In genomic region chr17:50144346-50144745, GRCh38 we compare ENCODE assay signal across 17 cellular contexts. TPM values are rescaled to one million over a fixed set of nuclear protein-coding genes. Genes with fewer than 3 reads are reported as not detected.
DNase-seq lines count a peak whose midpoint lies in the region; ATAC-seq, FAIRE-seq and TF ChIP-seq lines count a peak whose summit lies in the region.
"Had no signal": no experiment of that assay in that cellular context is flagged by ENCODE, and none has a peak within 500 bp of the region (broad histone marks: within the 10 kb centered on the region; RNA-seq: fewer than 3 reads in every experiment).

No MANE protein-coding gene starts in this region.

- peaks cover 25% of the 10 kb centered on the region for H3K79me2 ChIP-seq in HepG2 (ENCODE audit: insufficient read depth, low read length)

- H2AFZ ChIP-seq in HepG2 (ENCODE audit: low read length), result no peak overlapping the region

- no peak for ATAC-seq in stimulated activated memory B cell treated with anti-CD40 and anti-IgM and Interleukin-4, amounts not matched to agents 10 μg/mL and 1 μg/mL and 100 μg/mL, for 72 hours
- ATAC-seq in HepG2, result no peak
- ATAC-seq: Panc1 had no signal

- H3K9me3 ChIP-seq in HepG2 (ENCODE audit: low read length), result no peaks in the 10 kb centered on the region
- H3K9me3 ChIP-seq: ovary, stomach had no signal

- BruUV-seq in HepG2 (replicated peaks; lab: Mats Ljungman, UMichigan), result no TSS peak

- H3K9ac ChIP-seq in HepG2 (ENCODE audit: insufficient read depth, low read depth, low read length), result no peak overlapping the region
- H3K9ac ChIP-seq: KMS-11 had no signal

- TF ChIP-seq CTCF in bronchial epithelial cell (IDR thresholded peaks at IDR 0.05; ENCODE audit: insufficient read depth, low read length, severe bottlenecking), result no peak
- TF ChIP-seq CTCF in HepG2 (CRISPR knock-in tag; IDR thresholded peaks at IDR 0.05), result no peak

- H3K36me3 ChIP-seq in bronchial epithelial cell (ENCODE audit: control insufficient read depth, insufficient read depth, low read length), result peaks cover 31% of the 10 kb centered on the region
- peaks cover 38 to 54% of the 10 kb centered on the region in 2 experiments for H3K36me3 ChIP-seq in HepG2 (replicated peaks in 1 of 2; ENCODE audit: control insufficient read depth in 1 of 2, insufficient read depth in 2 of 2, low read length in 2 of 2)
- H3K36me3 ChIP-seq: ovary had no signal

- H3K27ac Mint-ChIP-seq in activated naive CD4-positive, alpha-beta T cell treated with anti-CD3 and anti-CD28 coated beads, Interleukin-2, amount 10 ng/mL, durations not matched to agents 7 days and 5 days, result peak overlapping the region; percentile 56
- peak overlapping the region; percentile 93 for H3K27ac Mint-ChIP-seq in stimulated activated memory B cell treated with anti-CD40 and anti-IgM and Interleukin-4, amounts not matched to agents 10 μg/mL and 1 μg/mL and 100 μg/mL, for 72 hours

- POLR2A ChIA-PET in HepG2 (lab: Yijun Ruan, JAX), result no interaction called here

- DNase-seq in activated naive CD4-positive, alpha-beta T cell treated with anti-CD3 and anti-CD28 coated beads, Interleukin-2, amount 10 ng/mL, durations not matched to agents 7 days and 5 days, result no peak
- DNase-seq in activated naive CD4-positive, alpha-beta T cell (lab: John Stamatoyannopoulos, UW), result no peak
- DNase-seq in SW480 (ENCODE audit: low spot score), result peak; percentile 39
- DNase-seq in bronchial epithelial cell (ENCODE audit: low read depth), result no peak
- DNase-seq in HepG2 (ENCODE audit: low spot score), result no peak
- no peak for DNase-seq in MV-4-11 (lab: John Stamatoyannopoulos, UW)
- no peak for DNase-seq in activated CD8-positive, alpha-beta memory T cell treated with anti-CD3 and anti-CD28 coated beads, Interleukin-2, amount 50 U/mL, for 48 hours
- DNase-seq: activated effector memory CD4-positive, alpha-beta T cell treated with anti-CD3 and anti-CD28 coated beads, Interleukin-2, amount 50 U/mL, for 16 hours; HCEC 1CT; midbrain; NCI-H1694 had no signal

- CTCF ChIA-PET in activated naive CD4-positive, alpha-beta T cell treated with anti-CD3 and anti-CD28 coated beads, Interleukin-2, amount 10 ng/mL, durations not matched to agents 7 days and 5 days (lab: Charles Lee), result interaction anchor here (1.2 to 1.8 kb wide), 3 partner anchors 10 to 27 kb away, joined by 4 to 8 read pairs (median 8); no protein-coding TSS in a partner anchor
- CTCF ChIA-PET in HepG2 (lab: Yijun Ruan, JAX; ENCODE audit: low intra/inter-chr PET ratio, low total read pairs), result no interaction called here

- H3K4me3 ChIP-seq in bronchial epithelial cell (ENCODE audit: low read depth, low read length) (no peak overlapping the region), HepG2 (replicated peaks in 1 of 3; ENCODE audit: insufficient read depth in 1 of 3, low read depth in 2 of 3, low read length in 3 of 3) (no peak overlapping the region)
- H3K4me3 ChIP-seq: ovary, stomach had no signal

- TF ChIP-seq POLR2A in HepG2 (IDR thresholded peaks at IDR 0.05; ENCODE audit: insufficient read depth in 1 of 2, low read depth in 2 of 2, low read length in 2 of 2), result no peak

- intact Hi-C loops in HepG2 (cut with micrococcal nuclease; ENCODE audit: unreplicated experiment), result no loop called here

- H3K4me1 ChIP-seq in HepG2 (ENCODE audit: insufficient read depth, low read length), result peaks cover 47% of the 10 kb centered on the region

- FAIRE-seq in bronchial epithelial cell (lab: Jason Lieb, UNC), result peak; percentile 7
- FAIRE-seq in HepG2 (lab: Jason Lieb, UNC), result no peak

- peaks cover 77% of the 10 kb centered on the region for H3K36me3 Mint-ChIP-seq in activated naive CD4-positive, alpha-beta T cell treated with anti-CD3 and anti-CD28 coated beads, Interleukin-2, amount 10 ng/mL, durations not matched to agents 7 days and 5 days
- peaks cover 93% of the 10 kb centered on the region for H3K36me3 Mint-ChIP-seq in stimulated activated memory B cell treated with anti-CD40 and anti-IgM and Interleukin-4, amounts not matched to agents 10 μg/mL and 1 μg/mL and 100 μg/mL, for 72 hours

- in situ Hi-C loops in HepG2 (cut with HindIII; ENCODE audit: extremely low pct_ligation_motif_present, low pct_unique_long_range_greater_than_20kb), result no loop called here

- no peaks in the 10 kb centered on the region for H3K27me3 Mint-ChIP-seq in activated naive CD4-positive, alpha-beta T cell treated with anti-CD3 and anti-CD28 coated beads, Interleukin-2, amount 10 ng/mL, durations not matched to agents 7 days and 5 days
- no peaks in the 10 kb centered on the region for H3K27me3 Mint-ChIP-seq in stimulated activated memory B cell treated with anti-CD40 and anti-IgM and Interleukin-4, amounts not matched to agents 10 μg/mL and 1 μg/mL and 100 μg/mL, for 72 hours

- H3K4me3 Mint-ChIP-seq in activated naive CD4-positive, alpha-beta T cell treated with anti-CD3 and anti-CD28 coated beads, Interleukin-2, amount 10 ng/mL, durations not matched to agents 7 days and 5 days, result peak overlapping the region; percentile 24
- H3K4me3 Mint-ChIP-seq in stimulated activated memory B cell treated with anti-CD40 and anti-IgM and Interleukin-4, amounts not matched to agents 10 μg/mL and 1 μg/mL and 100 μg/mL, for 72 hours, result peak overlapping the region; percentile 99

- H3K4me1 Mint-ChIP-seq in activated naive CD4-positive, alpha-beta T cell treated with anti-CD3 and anti-CD28 coated beads, Interleukin-2, amount 10 ng/mL, durations not matched to agents 7 days and 5 days, result peaks cover 86% of the 10 kb centered on the region
- peaks cover 82% of the 10 kb centered on the region for H3K4me1 Mint-ChIP-seq in stimulated activated memory B cell treated with anti-CD40 and anti-IgM and Interleukin-4, amounts not matched to agents 10 μg/mL and 1 μg/mL and 100 μg/mL, for 72 hours

- 97% methylated on average over 6 of the region's 6 CpGs for WGBS in HepG2 (ENCODE audit: low lambda C conversion rate)

- no peaks in the 10 kb centered on the region for H3K9me3 Mint-ChIP-seq in activated naive CD4-positive, alpha-beta T cell treated with anti-CD3 and anti-CD28 coated beads, Interleukin-2, amount 10 ng/mL, durations not matched to agents 7 days and 5 days
- H3K9me3 Mint-ChIP-seq in stimulated activated memory B cell treated with anti-CD40 and anti-IgM and Interleukin-4, amounts not matched to agents 10 μg/mL and 1 μg/mL and 100 μg/mL, for 72 hours, result no peaks in the 10 kb centered on the region

- H4K20me1 ChIP-seq in HepG2 (ENCODE audit: insufficient read depth, low read length), result peaks cover 17% of the 10 kb centered on the region; the same call in 1 of the 2 replicates

- TF ChIP-seq EP300 in HepG2 (IDR thresholded peaks at IDR 0.05; ENCODE audit: low read depth in 2 of 2, low read length in 2 of 2) (no peak), HepG2 (CRISPR knock-in tag; IDR thresholded peaks at IDR 0.05; ENCODE audit: borderline replicate concordance) (no peak)

- H3K27ac ChIP-seq in HepG2 (ENCODE audit: extremely low read length, insufficient read depth, low read length), result no peak overlapping the region
- H3K27ac ChIP-seq: KMS-11, ovary had no signal

- H3K27me3 ChIP-seq in bronchial epithelial cell (ENCODE audit: control insufficient read depth, insufficient read depth, low read length) (no peaks in the 10 kb centered on the region), HepG2 (ENCODE audit: control insufficient read depth in 1 of 2, insufficient read depth in 2 of 2, low read length in 2 of 2) (no peaks in the 10 kb centered on the region)
- H3K27me3 ChIP-seq: ovary, stomach had no signal

- no peak overlapping the region for H3K4me2 ChIP-seq in HepG2 (ENCODE audit: low read depth, low read length)
- H3K4me2 ChIP-seq: KMS-11 had no signal

- no peak for TF ChIP-seq RAD21 in HepG2 (CRISPR knock-in tag; IDR thresholded peaks at IDR 0.05)

RNA-seq across cellular contexts. Expression of gene PPP1R9B, which starts 6.1 kb away (rescaled TPM):
- total RNA-seq in bronchial epithelial cell (16.6 and 17.4 TPM in 2 replicates), HepG2 (2016; rRNA removed; fragmentation: Illumina TruSeq; extraction: Trizol) (11.0 and 15.8 TPM in 2 replicates)
- 1.3 and 1.6 TPM in 2 replicates for total RNA-seq in HepG2 (2016; cell fraction: cytosol; rRNA removed; fragmentation: Illumina TruSeq; extraction: Trizol; ENCODE audit: low read depth)
- 8.3 and 16.2 TPM in 2 replicates for total RNA-seq in HepG2 (2016; cell fraction: insoluble cytoplasmic fraction; rRNA removed; fragmentation: Illumina TruSeq; extraction: Trizol)
- 7.0 and 7.3 TPM in 2 replicates for total RNA-seq in HepG2 (2016; cell fraction: membrane; rRNA removed; fragmentation: Illumina TruSeq; extraction: Trizol)
- total RNA-seq in HepG2 (2016; cell fraction: nucleus; rRNA removed; fragmentation: Illumina TruSeq; extraction: Trizol), result 10.9 and 13.5 TPM in 2 replicates
- 8.7 and 9.4 TPM in 2 replicates for polyA plus RNA-seq in HepG2 (2011; rRNA removed)
- 7.4 and 9.0 TPM in 2 replicates for polyA plus RNA-seq in HepG2 (2011; cell fraction: cytosol; rRNA removed)
- polyA plus RNA-seq in HepG2 (2011; cell fraction: nucleus; rRNA removed), result 13.1 and 16.4 TPM in 2 replicates
- 9.8 and 11.6 TPM in 2 replicates for polyA plus RNA-seq in HepG2 (2012)
- polyA plus RNA-seq in HepG2 (2016; cell fraction: cytosol; fragmentation: Illumina TruSeq; extraction: Trizol; ENCODE audit: low read depth), result 1.2 and 1.4 TPM in 2 replicates
- 14.2 and 17.2 TPM in 2 replicates for polyA plus RNA-seq in HepG2 (2016; cell fraction: insoluble cytoplasmic fraction; fragmentation: Illumina TruSeq; extraction: Trizol; ENCODE audit: low read depth)
- polyA plus RNA-seq in HepG2 (2016; cell fraction: membrane; fragmentation: Illumina TruSeq; extraction: Trizol; ENCODE audit: low read depth), result 7.2 TPM in 2 replicates
- polyA plus RNA-seq in HepG2 (2016; cell fraction: nucleus; fragmentation: Illumina TruSeq; extraction: Trizol; ENCODE audit: insufficient read depth, low read depth), result 35.0 and 35.2 TPM in 2 replicates
- 15.4 and 32.3 TPM in 2 replicates for polyA minus RNA-seq in HepG2 (2011; rRNA and poly(A)+ RNA removed; ENCODE audit: low replicate concordance)
- polyA minus RNA-seq in HepG2 (2011; cell fraction: cytosol; rRNA and poly(A)+ RNA removed), result 7.3 and 11.8 TPM in 2 replicates
- polyA minus RNA-seq in HepG2 (2011; cell fraction: nucleus; rRNA and poly(A)+ RNA removed), result 7.8 and 9.3 TPM in 2 replicates

RNA-seq across cellular contexts. Expression of gene SAMD14, which starts 14.4 kb away (rescaled TPM):
- total RNA-seq in bronchial epithelial cell (under 0.01 and 0.26 TPM in 2 replicates), HepG2 (2016; rRNA removed; fragmentation: Illumina TruSeq; extraction: Trizol) (0.07 TPM in 1 of 2 replicates, not detected in the other)
- total RNA-seq in HepG2 (2016; cell fraction: cytosol; rRNA removed; fragmentation: Illumina TruSeq; extraction: Trizol; ENCODE audit: low read depth), result 0.18 and 0.20 TPM in 2 replicates
- total RNA-seq in HepG2 (2016; cell fraction: insoluble cytoplasmic fraction; rRNA removed; fragmentation: Illumina TruSeq; extraction: Trizol), result 0.04 TPM in 1 of 2 replicates, not detected in the other
- total RNA-seq in HepG2 (2016; cell fraction: membrane; rRNA removed; fragmentation: Illumina TruSeq; extraction: Trizol), result 0.09 and 0.14 TPM in 2 replicates
- 0.09 TPM in 2 replicates for total RNA-seq in HepG2 (2016; cell fraction: nucleus; rRNA removed; fragmentation: Illumina TruSeq; extraction: Trizol)
- 0.22 TPM in 1 of 2 replicates, not detected in the other for polyA plus RNA-seq in HepG2 (2011; rRNA removed)
- polyA plus RNA-seq in HepG2 (2011; cell fraction: cytosol; rRNA removed), result 0.01 and 0.04 TPM in 2 replicates
- 0.24 and 0.29 TPM in 2 replicates for polyA plus RNA-seq in HepG2 (2011; cell fraction: nucleus; rRNA removed)
- polyA plus RNA-seq in HepG2 (2012), result 0.08 and 0.11 TPM in 2 replicates
- not detected in 2 replicates for polyA plus RNA-seq in HepG2 (2016; cell fraction: cytosol; fragmentation: Illumina TruSeq; extraction: Trizol; ENCODE audit: low read depth)
- 0.16 TPM in 1 of 2 replicates, not detected in the other for polyA plus RNA-seq in HepG2 (2016; cell fraction: insoluble cytoplasmic fraction; fragmentation: Illumina TruSeq; extraction: Trizol; ENCODE audit: low read depth)
- 0.19 TPM in 2 replicates for polyA plus RNA-seq in HepG2 (2016; cell fraction: membrane; fragmentation: Illumina TruSeq; extraction: Trizol; ENCODE audit: low read depth)
- polyA plus RNA-seq in HepG2 (2016; cell fraction: nucleus; fragmentation: Illumina TruSeq; extraction: Trizol; ENCODE audit: insufficient read depth, low read depth), result 0.53 TPM in 1 of 2 replicates, not detected in the other
- polyA minus RNA-seq in HepG2 (2011; rRNA and poly(A)+ RNA removed; ENCODE audit: low replicate concordance), result 0.28 and 0.30 TPM in 2 replicates
- 0.09 and 0.20 TPM in 2 replicates for polyA minus RNA-seq in HepG2 (2011; cell fraction: cytosol; rRNA and poly(A)+ RNA removed)
- 0.39 and 0.99 TPM in 2 replicates for polyA minus RNA-seq in HepG2 (2011; cell fraction: nucleus; rRNA and poly(A)+ RNA removed)
- total RNA-seq: NCI-H460 had no signal

RNA-seq across cellular contexts. Expression of gene SGCA, which starts 21.5 kb away (rescaled TPM):
- total RNA-seq in bronchial epithelial cell (0.13 TPM in 1 of 2 replicates, not detected in the other), HepG2 (2016; rRNA removed; fragmentation: Illumina TruSeq; extraction: Trizol) (not detected in 2 replicates)
- not detected in 2 replicates for total RNA-seq in HepG2 (2016; cell fraction: cytosol; rRNA removed; fragmentation: Illumina TruSeq; extraction: Trizol; ENCODE audit: low read depth)
- total RNA-seq in HepG2 (2016; cell fraction: insoluble cytoplasmic fraction; rRNA removed; fragmentation: Illumina TruSeq; extraction: Trizol), result not detected in 2 replicates
- total RNA-seq in HepG2 (2016; cell fraction: membrane; rRNA removed; fragmentation: Illumina TruSeq; extraction: Trizol), result not detected in 2 replicates
- total RNA-seq in HepG2 (2016; cell fraction: nucleus; rRNA removed; fragmentation: Illumina TruSeq; extraction: Trizol), result not detected in 2 replicates
- not detected in 2 replicates for polyA plus RNA-seq in HepG2 (2011; rRNA removed)
- not detected in 2 replicates for polyA plus RNA-seq in HepG2 (2011; cell fraction: cytosol; rRNA removed)
- 0.42 TPM in 1 of 2 replicates, not detected in the other for polyA plus RNA-seq in HepG2 (2011; cell fraction: nucleus; rRNA removed)
- polyA plus RNA-seq in HepG2 (2012), result not detected in 2 replicates
- polyA plus RNA-seq in HepG2 (2016; cell fraction: cytosol; fragmentation: Illumina TruSeq; extraction: Trizol; ENCODE audit: low read depth), result not detected in 2 replicates
- not detected in 2 replicates for polyA plus RNA-seq in HepG2 (2016; cell fraction: insoluble cytoplasmic fraction; fragmentation: Illumina TruSeq; extraction: Trizol; ENCODE audit: low read depth)
- not detected in 2 replicates for polyA plus RNA-seq in HepG2 (2016; cell fraction: membrane; fragmentation: Illumina TruSeq; extraction: Trizol; ENCODE audit: low read depth)
- polyA plus RNA-seq in HepG2 (2016; cell fraction: nucleus; fragmentation: Illumina TruSeq; extraction: Trizol; ENCODE audit: insufficient read depth, low read depth), result not detected in 2 replicates
- 0.19 TPM in 1 of 2 replicates, not detected in the other for polyA minus RNA-seq in HepG2 (2011; rRNA and poly(A)+ RNA removed; ENCODE audit: low replicate concordance)
- not detected in 2 replicates for polyA minus RNA-seq in HepG2 (2011; cell fraction: cytosol; rRNA and poly(A)+ RNA removed)
- not detected in 2 replicates for polyA minus RNA-seq in HepG2 (2011; cell fraction: nucleus; rRNA and poly(A)+ RNA removed)
- total RNA-seq: NCI-H460 had no signal

RNA-seq across cellular contexts. Expression of gene PDK2, which starts 49.2 kb away (rescaled TPM):
- total RNA-seq in bronchial epithelial cell (0.79 and 3.5 TPM in 2 replicates), HepG2 (2016; rRNA removed; fragmentation: Illumina TruSeq; extraction: Trizol) (18.5 and 19.2 TPM in 2 replicates)
- total RNA-seq in HepG2 (2016; cell fraction: cytosol; rRNA removed; fragmentation: Illumina TruSeq; extraction: Trizol; ENCODE audit: low read depth), result 6.4 and 13.9 TPM in 2 replicates
- total RNA-seq in HepG2 (2016; cell fraction: insoluble cytoplasmic fraction; rRNA removed; fragmentation: Illumina TruSeq; extraction: Trizol), result 16.2 and 19.8 TPM in 2 replicates
- total RNA-seq in HepG2 (2016; cell fraction: membrane; rRNA removed; fragmentation: Illumina TruSeq; extraction: Trizol), result 10.9 and 11.9 TPM in 2 replicates
- 10.9 and 12.5 TPM in 2 replicates for total RNA-seq in HepG2 (2016; cell fraction: nucleus; rRNA removed; fragmentation: Illumina TruSeq; extraction: Trizol)
- 59.7 and 66.6 TPM in 2 replicates for polyA plus RNA-seq in HepG2 (2011; rRNA removed)
- polyA plus RNA-seq in HepG2 (2011; cell fraction: cytosol; rRNA removed), result 33.2 and 46.3 TPM in 2 replicates
- 86.5 and 102 TPM in 2 replicates for polyA plus RNA-seq in HepG2 (2011; cell fraction: nucleus; rRNA removed)
- polyA plus RNA-seq in HepG2 (2012), result 17.2 and 27.4 TPM in 2 replicates
- polyA plus RNA-seq in HepG2 (2016; cell fraction: cytosol; fragmentation: Illumina TruSeq; extraction: Trizol; ENCODE audit: low read depth), result 9.3 and 10.8 TPM in 2 replicates
- 22.3 and 32.8 TPM in 2 replicates for polyA plus RNA-seq in HepG2 (2016; cell fraction: insoluble cytoplasmic fraction; fragmentation: Illumina TruSeq; extraction: Trizol; ENCODE audit: low read depth)
- polyA plus RNA-seq in HepG2 (2016; cell fraction: membrane; fragmentation: Illumina TruSeq; extraction: Trizol; ENCODE audit: low read depth), result 12.0 and 14.3 TPM in 2 replicates
- polyA plus RNA-seq in HepG2 (2016; cell fraction: nucleus; fragmentation: Illumina TruSeq; extraction: Trizol; ENCODE audit: insufficient read depth, low read depth), result 21.9 and 24.6 TPM in 2 replicates
- 111 and 113 TPM in 2 replicates for polyA minus RNA-seq in HepG2 (2011; rRNA and poly(A)+ RNA removed; ENCODE audit: low replicate concordance)
- 22.7 and 28.5 TPM in 2 replicates for polyA minus RNA-seq in HepG2 (2011; cell fraction: cytosol; rRNA and poly(A)+ RNA removed)
- polyA minus RNA-seq in HepG2 (2011; cell fraction: nucleus; rRNA and poly(A)+ RNA removed), result 44.5 and 48.7 TPM in 2 replicates

RNA-seq across cellular contexts. Expression of gene COL1A1, which starts 57.1 kb away (rescaled TPM):
- total RNA-seq in bronchial epithelial cell (10.5 and 15.3 TPM in 2 replicates), HepG2 (2016; rRNA removed; fragmentation: Illumina TruSeq; extraction: Trizol) (0.17 TPM in 1 of 2 replicates, not detected in the other)
- total RNA-seq in HepG2 (2016; cell fraction: cytosol; rRNA removed; fragmentation: Illumina TruSeq; extraction: Trizol; ENCODE audit: low read depth), result not detected in 2 replicates
- 0.03 and 0.06 TPM in 2 replicates for total RNA-seq in HepG2 (2016; cell fraction: insoluble cytoplasmic fraction; rRNA removed; fragmentation: Illumina TruSeq; extraction: Trizol)
- 0.09 and 0.24 TPM in 2 replicates for total RNA-seq in HepG2 (2016; cell fraction: membrane; rRNA removed; fragmentation: Illumina TruSeq; extraction: Trizol)
- total RNA-seq in HepG2 (2016; cell fraction: nucleus; rRNA removed; fragmentation: Illumina TruSeq; extraction: Trizol), result 0.68 and 0.72 TPM in 2 replicates
- polyA plus RNA-seq in HepG2 (2011; rRNA removed), result 0.05 and 0.14 TPM in 2 replicates
- polyA plus RNA-seq in HepG2 (2011; cell fraction: cytosol; rRNA removed), result 0.01 TPM in 1 of 2 replicates, not detected in the other
- polyA plus RNA-seq in HepG2 (2011; cell fraction: nucleus; rRNA removed), result 1.7 and 2.5 TPM in 2 replicates
- 0.19 TPM in 2 replicates for polyA plus RNA-seq in HepG2 (2012)
- polyA plus RNA-seq in HepG2 (2016; cell fraction: cytosol; fragmentation: Illumina TruSeq; extraction: Trizol; ENCODE audit: low read depth), result 0.03 TPM in 1 of 2 replicates, not detected in the other
- polyA plus RNA-seq in HepG2 (2016; cell fraction: insoluble cytoplasmic fraction; fragmentation: Illumina TruSeq; extraction: Trizol; ENCODE audit: low read depth), result 0.07 TPM in 1 of 2 replicates, not detected in the other
- not detected in 2 replicates for polyA plus RNA-seq in HepG2 (2016; cell fraction: membrane; fragmentation: Illumina TruSeq; extraction: Trizol; ENCODE audit: low read depth)
- 1.00 and 2.8 TPM in 2 replicates for polyA plus RNA-seq in HepG2 (2016; cell fraction: nucleus; fragmentation: Illumina TruSeq; extraction: Trizol; ENCODE audit: insufficient read depth, low read depth)
- polyA minus RNA-seq in HepG2 (2011; rRNA and poly(A)+ RNA removed; ENCODE audit: low replicate concordance), result 35.8 TPM in 1 of 2 replicates, not detected in the other
- 0.70 and 0.79 TPM in 2 replicates for polyA minus RNA-seq in HepG2 (2011; cell fraction: cytosol; rRNA and poly(A)+ RNA removed)
- polyA minus RNA-seq in HepG2 (2011; cell fraction: nucleus; rRNA and poly(A)+ RNA removed), result 0.52 and 1.2 TPM in 2 replicates
